ENCODE assay signal across 8 cellular contexts in the genomic region with DNA sequence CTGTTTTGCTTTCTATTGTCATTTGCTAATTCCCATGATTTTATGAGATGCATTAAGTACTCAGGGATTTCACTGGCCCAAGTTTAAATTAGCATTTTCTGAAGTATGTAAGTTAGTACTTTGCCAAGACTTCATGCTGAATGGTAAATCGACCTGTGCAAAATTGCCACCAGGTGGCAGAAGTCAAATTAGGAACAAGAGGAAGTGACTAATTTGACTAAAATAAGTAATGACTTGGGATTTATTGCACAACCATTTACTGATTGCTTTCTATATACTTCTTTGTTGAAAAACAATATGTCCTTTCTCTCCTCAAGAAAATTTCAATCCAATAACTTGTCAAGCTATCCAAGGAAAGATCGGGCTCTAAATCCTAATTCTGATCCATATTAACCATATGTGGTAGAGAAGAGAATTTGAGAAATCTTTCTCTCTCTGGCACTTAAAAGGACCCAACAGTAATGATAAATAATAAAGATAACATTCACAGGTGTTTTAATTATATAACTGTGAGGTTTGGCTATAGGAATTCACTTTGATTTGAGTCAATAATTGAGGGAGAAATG.
DNase-seq lines count a peak whose midpoint lies in the region; ATAC-seq and TF ChIP-seq lines count a peak whose summit lies in the region.

No MANE protein-coding gene starts in this region.

- intact Hi-C loops in IMR-90 (cut with micrococcal nuclease) = no loop called here

- no peak overlapping the region for H4K5ac ChIP-seq in IMR-90 (ENCODE audit: low read depth, low read length)

- no peak overlapping the region for H2AK9ac ChIP-seq in IMR-90 (replicated peaks; ENCODE audit: low read depth, low read length, poor library complexity)

- no peak overlapping the region for H4K8ac ChIP-seq in IMR-90 (ENCODE audit: low read depth in 2 of 2, low read length in 2 of 2)

- ATAC-seq in GM18511 (IDR thresholded peaks at IDR 0.05; ENCODE audit: unreplicated experiment) (peak; percentile 78), IMR-90 (ENCODE audit: low read depth) (no peak), GM18517 (IDR thresholded peaks at IDR 0.05; ENCODE audit: unreplicated experiment) (no peak)

- no peak overlapping the region for H3K56ac ChIP-seq in IMR-90 (ENCODE audit: extremely low read depth, insufficient read depth, low read length)

- no peak overlapping the region for H3K18ac ChIP-seq in IMR-90 (ENCODE audit: low read depth, low read length)

- no peaks in the 10 kb centered on the region for H3K27me3 ChIP-seq in IMR-90 (ENCODE audit: control insufficient read depth, insufficient read depth, low read length)

- H3K9me1 ChIP-seq in IMR-90 (ENCODE audit: insufficient read depth, low read length) = no peaks in the 10 kb centered on the region

- H2AFZ ChIP-seq in IMR-90 (replicated peaks; ENCODE audit: low read length, poor library complexity) = no peak overlapping the region

- in situ Hi-C loops in IMR-90 (cut with MboI; ENCODE audit: low sequenced_read_pairs) = no loop called here

- no peak overlapping the region for H2BK15ac ChIP-seq in IMR-90 (ENCODE audit: low read depth, low read length)

- H2AK5ac ChIP-seq in IMR-90 (ENCODE audit: low read depth, low read length) = no peak overlapping the region

- dilution Hi-C loops in IMR-90 (cut with HindIII; ENCODE audit: low sequenced_read_pairs, unreplicated experiment) = no loop called here

- H4K20me1 ChIP-seq in IMR-90 (ENCODE audit: insufficient read depth, low read length) = no peaks in the 10 kb centered on the region

- no peak overlapping the region for H2BK20ac ChIP-seq in IMR-90 (ENCODE audit: low read depth, low read length)

- no TSS peak for BruUV-seq in IMR-90 (replicated peaks; lab: Mats Ljungman, UMichigan)

- no peak overlapping the region for H3K23ac ChIP-seq in IMR-90 (ENCODE audit: low read depth, low read length)

- no peak overlapping the region for H3K4ac ChIP-seq in IMR-90 (ENCODE audit: low read depth, low read length)

- POLR2A ChIA-PET in IMR-90 (lab: Charles Lee; ENCODE audit: unreplicated experiment) = no interaction called here

- CTCF ChIA-PET in IMR-90 (lab: Yijun Ruan, JAX) = no interaction called here

- no peak overlapping the region for H3K4me3 ChIP-seq in IMR-90 (ENCODE audit: insufficient read depth, low read depth, low read length)
- no peak overlapping the region for H3K4me3 ChIP-seq in fibroblast of villous mesenchyme (ENCODE audit: low read depth, low read length)

- no peak overlapping the region for H2BK120ac ChIP-seq in IMR-90 (ENCODE audit: low read depth, low read length)

- no peaks in the 10 kb centered on the region for H3K36me3 ChIP-seq in IMR-90 (ENCODE audit: control insufficient read depth, insufficient read depth, low read length)

- H3K79me1 ChIP-seq in IMR-90 (ENCODE audit: low read depth in 1 of 2, low read length in 2 of 2) = no peaks in the 10 kb centered on the region

- no peak overlapping the region for H2BK5ac ChIP-seq in IMR-90 (ENCODE audit: low read depth, low read length, poor library complexity, severe bottlenecking)

- H3K14ac ChIP-seq in IMR-90 (replicated peaks; ENCODE audit: low read depth, low read length) = no peak overlapping the region

- H4K91ac ChIP-seq in IMR-90 (ENCODE audit: insufficient read depth, low read depth, low read length) = no peak overlapping the region

- TF ChIP-seq RAD21 in IMR-90 (IDR thresholded peaks at IDR 0.05; ENCODE audit: low read length) = no peak

- H3K4me1 ChIP-seq in IMR-90 (ENCODE audit: control insufficient read depth, insufficient read depth, low read length) = no peaks in the 10 kb centered on the region

- no peak overlapping the region for H3K27ac ChIP-seq in C4-2B
- H3K27ac ChIP-seq in IMR-90 (ENCODE audit: insufficient read depth, low read length) = no peak overlapping the region

- no peak overlapping the region for H3K4me2 ChIP-seq in IMR-90 (ENCODE audit: low read depth, low read length)

- H3K9me3 ChIP-seq in IMR-90 (ENCODE audit: control insufficient read depth, insufficient read depth, low read length) = 0 out of 2 replicates have a peak, but pooled peaks cover 2% of the 10 kb centered on the region

- no CpG with 5 or more reads among the region's 2 CpGs for WGBS in IMR-90 (ENCODE audit: extremely low coverage in 2 of 2, insufficient read length in 1 of 2), 2 experiments

- DNase-seq in IMR-90 (peak; percentile 0), SKM-1 (lab: John Stamatoyannopoulos, UW; ENCODE audit: unreplicated experiment) (peak; percentile 64), fibroblast of villous mesenchyme (ENCODE audit: low read depth) (peak; percentile 11), amniotic stem cell (lab: John Stamatoyannopoulos, UW) (no peak)
- DNase-seq in stimulated activated CD4-positive, alpha-beta T cell treated with anti-CD3 and anti-CD28 coated beads, Interleukin-15, amount 100 ng/mL, for 24 hours = peak; percentile 43

- TF ChIP-seq CTCF in C4-2B (conservative IDR thresholded peaks at IDR 0.05) = peak; percentile 84
- 0 out of 2 replicates have a peak, but pooled peaks have one; percentile 10 for TF ChIP-seq CTCF in IMR-90 (conservative IDR thresholded peaks at IDR 0.05; ENCODE audit: low read depth, low read length)
- peak; percentile 30 for TF ChIP-seq CTCF in fibroblast of villous mesenchyme (IDR thresholded peaks at IDR 0.05; ENCODE audit: insufficient read depth, low read depth, low read length)

- H3K9ac ChIP-seq in IMR-90 (ENCODE audit: low read depth, low read length) = no peak overlapping the region

- no peak for TF ChIP-seq POLR2A in IMR-90 (IDR thresholded peaks at IDR 0.05; ENCODE audit: low read depth, low read length)

TF ChIP-seq in IMR-90, 13 proteins besides CTCF, POLR2A, EP300 and RAD21:
- TF ChIP-seq RFX5 (IDR thresholded peaks at IDR 0.05; ENCODE audit: low read depth, low read length) (no peak), MAZ (IDR thresholded peaks at IDR 0.05; ENCODE audit: borderline replicate concordance, low read depth, low read length) (no peak), CEBPB (IDR thresholded peaks at IDR 0.05; ENCODE audit: low read depth, low read length) (peak; percentile 67)

Comparison
In these comparisons a context has a peak if more than half of its experiments do, and no peak if none do; other contexts are left out.
1. CTCF ChIP-seq: peak in every context shown above with its lines; median percentile 84 in C4-2B; 30 in fibroblast of villous mesenchyme; 10 in IMR-90.